Comparison of ENCODE assay signal across 17 cellular contexts in the genomic region with DNA sequence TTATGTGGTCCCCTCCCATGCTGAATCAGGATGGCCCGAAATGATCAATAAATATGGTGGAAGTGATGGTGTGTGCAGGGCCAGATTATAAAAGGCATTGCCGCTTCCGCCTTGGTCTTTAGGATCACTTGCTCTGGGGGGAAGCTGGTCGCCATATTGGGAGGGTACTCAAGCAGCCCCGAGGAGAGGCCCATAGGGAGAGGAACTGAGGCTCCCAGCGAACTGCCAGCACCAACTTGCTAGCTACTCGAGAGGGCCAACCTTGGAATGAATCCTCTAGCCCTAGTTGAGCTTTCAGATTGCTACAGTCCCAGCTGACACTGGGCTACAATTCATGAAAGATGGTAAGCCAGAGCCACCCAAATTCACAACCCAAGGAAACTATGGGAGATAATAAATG. TPM values are rescaled to one million over a fixed set of nuclear protein-coding genes. Genes with fewer than 3 reads are reported as not detected.
"Had no signal": no experiment of that assay in that cellular context is flagged by ENCODE, and none has a peak within 500 bp of the region (broad histone marks: within the 10 kb centered on the region; RNA-seq: fewer than 3 reads in every experiment).

No MANE protein-coding gene starts in this region.

RNA-seq across cellular contexts. Expression of gene CA5A, which starts 48.0 kb away (rescaled TPM):
- total RNA-seq: activated naive CD4-positive, alpha-beta T cell treated with anti-CD3 and anti-CD28 coated beads for 36 hours; activated naive CD4-positive, alpha-beta T cell treated with anti-CD3 and anti-CD28 coated beads, Interleukin-2, amount 50 U/mL, for 72 hours; activated naive CD8-positive, alpha-beta T cell treated with anti-CD3 and anti-CD28 coated beads for 36 hours; activated naive CD8-positive, alpha-beta T cell treated with anti-CD3 and anti-CD28 coated beads, Interleukin-2, amount 10 ng/mL, durations not matched to agents 7 days and 5 days; activated T-helper 17 cell treated with anti-CD3 and anti-CD28 coated beads, Interleukin-2, amount 50 U/mL, for 72 hours; aorta; ascending aorta; astrocyte; body of pancreas; breast epithelium; bronchial epithelial cell; cardiac muscle cell; cardiac septum; cerebellum; chondrocyte had no signal
- polyA plus RNA-seq: adipose tissue, adrenal gland, cardiac muscle cell had no signal
